ENCODE assay signal across 1 cellular context in the genomic region with DNA sequence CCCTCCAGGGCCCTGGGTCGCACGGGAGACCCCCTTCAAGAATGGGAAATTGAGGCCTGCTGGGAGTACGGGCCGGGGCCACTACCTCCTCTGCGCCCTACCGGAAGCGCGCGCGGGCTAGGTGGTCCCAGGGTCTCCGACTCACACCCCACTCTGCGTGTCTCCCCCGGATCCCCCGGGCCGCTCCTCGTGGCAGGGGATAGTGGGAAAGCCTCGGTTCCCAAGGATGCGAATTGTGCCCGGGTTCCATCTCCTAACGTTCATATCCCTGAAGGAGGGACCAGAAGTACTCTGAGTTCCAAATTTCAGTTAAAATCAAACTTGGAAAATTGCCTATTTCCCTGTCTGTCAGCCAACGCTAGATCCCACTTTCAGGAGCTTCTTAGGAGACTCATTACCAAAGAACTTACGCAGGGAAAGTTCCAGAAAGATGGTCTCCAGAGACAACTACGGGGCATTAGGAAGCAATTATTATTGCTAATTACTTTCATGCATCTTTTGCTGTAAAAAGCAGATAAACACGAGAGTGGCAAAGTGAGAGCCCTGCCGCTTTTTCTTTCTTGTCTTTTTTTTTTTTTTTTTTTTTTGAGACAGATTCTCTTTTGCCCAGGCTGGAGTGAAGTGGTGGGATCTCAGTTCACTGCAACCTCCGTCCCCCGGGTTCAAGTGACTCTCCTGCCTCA.
TF ChIP-seq lines count a peak whose summit lies in the region.

No MANE protein-coding gene starts in this region.

TF ChIP-seq in HCT116, 20 proteins besides CTCF, POLR2A, EP300 and RAD21 (continued from another document):
- TF ChIP-seq, protein P1, sequence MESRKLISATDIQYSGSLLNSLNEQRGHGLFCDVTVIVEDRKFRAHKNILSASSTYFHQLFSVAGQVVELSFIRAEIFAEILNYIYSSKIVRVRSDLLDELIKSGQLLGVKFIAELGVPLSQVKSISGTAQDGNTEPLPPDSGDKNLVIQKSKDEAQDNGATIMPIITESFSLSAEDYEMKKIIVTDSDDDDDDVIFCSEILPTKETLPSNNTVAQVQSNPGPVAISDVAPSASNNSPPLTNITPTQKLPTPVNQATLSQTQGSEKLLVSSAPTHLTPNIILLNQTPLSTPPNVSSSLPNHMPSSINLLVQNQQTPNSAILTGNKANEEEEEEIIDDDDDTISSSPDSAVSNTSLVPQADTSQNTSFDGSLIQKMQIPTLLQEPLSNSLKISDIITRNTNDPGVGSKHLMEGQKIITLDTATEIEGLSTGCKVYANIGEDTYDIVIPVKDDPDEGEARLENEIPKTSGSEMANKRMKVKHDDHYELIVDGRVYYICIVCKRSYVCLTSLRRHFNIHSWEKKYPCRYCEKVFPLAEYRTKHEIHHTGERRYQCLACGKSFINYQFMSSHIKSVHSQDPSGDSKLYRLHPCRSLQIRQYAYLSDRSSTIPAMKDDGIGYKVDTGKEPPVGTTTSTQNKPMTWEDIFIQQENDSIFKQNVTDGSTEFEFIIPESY (IDR thresholded peaks at IDR 0.05; ENCODE audit: extremely low read depth, insufficient replicate concordance, low read length): no peak
- TF ChIP-seq, protein P2, sequence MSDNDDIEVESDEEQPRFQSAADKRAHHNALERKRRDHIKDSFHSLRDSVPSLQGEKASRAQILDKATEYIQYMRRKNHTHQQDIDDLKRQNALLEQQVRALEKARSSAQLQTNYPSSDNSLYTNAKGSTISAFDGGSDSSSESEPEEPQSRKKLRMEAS (IDR thresholded peaks at IDR 0.05): no peak
- TF ChIP-seq FOSL1 (IDR thresholded peaks at IDR 0.05; ENCODE audit: low read depth): no peak
- TF ChIP-seq, protein P3, sequence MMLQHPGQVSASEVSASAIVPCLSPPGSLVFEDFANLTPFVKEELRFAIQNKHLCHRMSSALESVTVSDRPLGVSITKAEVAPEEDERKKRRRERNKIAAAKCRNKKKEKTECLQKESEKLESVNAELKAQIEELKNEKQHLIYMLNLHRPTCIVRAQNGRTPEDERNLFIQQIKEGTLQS (IDR thresholded peaks at IDR 0.05): no peak
- no peak for TF ChIP-seq JUND (IDR thresholded peaks at IDR 0.05)
- no peak for TF ChIP-seq TCF7L2 (IDR thresholded peaks at IDR 0.05; ENCODE audit: borderline replicate concordance, extremely low read depth, insufficient read depth, insufficient read length)
- TF ChIP-seq EGR1 (IDR thresholded peaks at IDR 0.05; ENCODE audit: low read depth): no peak
- no peak for TF ChIP-seq EZH2 (IDR thresholded peaks at IDR 0.05)
- TF ChIP-seq POLR2AphosphoS5 (IDR thresholded peaks at IDR 0.05; ENCODE audit: low read depth, low read length): no peak
- TF ChIP-seq SRF (IDR thresholded peaks at IDR 0.05; ENCODE audit: low read depth): no peak
- TF ChIP-seq YY1 (IDR thresholded peaks at IDR 0.05; ENCODE audit: extremely low read depth, insufficient replicate concordance, low read depth, low read length): no peak
- no peak for TF ChIP-seq CBX3 (IDR thresholded peaks at IDR 0.05; ENCODE audit: low read depth)
- TF ChIP-seq EZH2phosphoT487 (IDR thresholded peaks at IDR 0.05; ENCODE audit: borderline replicate concordance): no peak
- TF ChIP-seq ZFX (IDR thresholded peaks at IDR 0.05): no peak; the same call in none of the 2 replicates
